Comparison of ENCODE assay signal across 21 cellular contexts in the genomic region with DNA sequence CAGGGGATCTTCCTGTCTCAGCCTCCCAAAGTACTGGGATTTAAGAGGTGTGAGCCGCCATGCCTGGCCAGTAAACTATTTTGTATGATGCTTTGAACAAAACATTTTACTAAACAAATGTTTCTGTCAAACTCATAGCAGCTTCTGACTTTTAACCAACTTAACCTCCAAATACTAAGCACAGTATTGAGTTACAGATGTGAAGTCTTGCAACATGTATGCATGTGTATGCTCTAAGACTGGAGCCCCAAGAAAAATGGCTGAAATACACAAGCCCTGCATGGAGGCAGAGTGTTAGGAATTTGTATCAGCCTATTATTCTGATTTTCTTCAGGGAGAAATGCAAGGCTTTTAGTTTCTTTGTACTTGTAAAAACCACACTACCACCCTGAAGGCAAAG.
"Had no signal": no experiment of that assay in that cellular context is flagged by ENCODE, and none has a peak within 500 bp of the region (broad histone marks: within the 10 kb centered on the region; RNA-seq: fewer than 3 reads in every experiment).

No MANE protein-coding gene starts in this region.

- H3K27ac Mint-ChIP-seq: activated naive CD4-positive, alpha-beta T cell treated with anti-CD3 and anti-CD28 coated beads for 36 hours; activated naive CD8-positive, alpha-beta T cell treated with anti-CD3 and anti-CD28 coated beads for 36 hours; activated T-helper 1 cell treated with anti-CD3 and anti-CD28 coated beads, Interleukin-12 subunit alpha, Interleukin-12 subunit beta, Interleukin-2, Interleukin-4 antibody, amounts not matched to agents 30 ng/mL and 10 ng/mL and 1 ng/mL, durations not matched to agents 14 hours and 24 hours and 36 hours; endodermal cell had no signal

- H3K4me1 Mint-ChIP-seq: endodermal cell had no signal

- H3K27me3 Mint-ChIP-seq: activated naive CD8-positive, alpha-beta T cell treated with anti-CD3 and anti-CD28 coated beads for 36 hours; dendritic cell treated with granulocyte-macrophage colony-stimulating factor and Interleukin-4, amounts not matched to agents 40 ng/mL and 50 ng/mL, for 4 days had no signal

- DNase-seq: activated CD4-positive, alpha-beta T cell treated with anti-CD3 and anti-CD28 coated beads for 4 hours; activated CD4-positive, alpha-beta T cell treated with anti-CD3 and anti-CD28 coated beads, Interleukin-2, amount 50 U/mL, for 48 hours; activated CD4-positive, CD25-positive, alpha-beta regulatory T cell; activated CD8-positive, alpha-beta memory T cell treated with anti-CD3 and anti-CD28 coated beads for 24 hours; activated effector memory CD4-positive, alpha-beta T cell treated with anti-CD3 and anti-CD28 coated beads, Interleukin-2, amount 50 U/mL, for 16 hours; activated naive CD4-positive, alpha-beta T cell treated with anti-CD3 and anti-CD28 coated beads for 36 hours; activated naive CD8-positive, alpha-beta T cell treated with anti-CD3 and anti-CD28 coated beads for 36 hours; activated T-cell treated with anti-CD3 and anti-CD28 coated beads, Interleukin-2, amount 50 U/mL, for 1 hour; amniotic stem cell; central memory CD4-positive, alpha-beta T cell; endodermal cell; left cardiac atrium; left ventricle myocardium superior; ovary; spleen; stimulated activated naive CD4-positive, alpha-beta T cell treated with Interleukin-2 at 50 U/mL for 16 hours; testis; transverse colon had no signal

- ATAC-seq: esophagus mucosa, left cardiac atrium, left ventricle myocardium superior had no signal

- H3K4me3 Mint-ChIP-seq: activated naive CD4-positive, alpha-beta T cell treated with anti-CD3 and anti-CD28 coated beads for 36 hours; activated naive CD8-positive, alpha-beta T cell treated with anti-CD3 and anti-CD28 coated beads for 36 hours; activated T-helper 1 cell treated with anti-CD3 and anti-CD28 coated beads, Interleukin-12 subunit alpha, Interleukin-12 subunit beta, Interleukin-2, Interleukin-4 antibody, amounts not matched to agents 30 ng/mL and 10 ng/mL and 1 ng/mL, durations not matched to agents 14 hours and 24 hours and 36 hours; dendritic cell treated with granulocyte-macrophage colony-stimulating factor and Interleukin-4, amounts not matched to agents 40 ng/mL and 50 ng/mL, for 4 days; endodermal cell had no signal
